In genomic region chr20:36084897-36085617, GRCh38 we compare ENCODE assay signal across 11 cellular contexts.
DNase-seq lines count a peak whose midpoint lies in the region; ATAC-seq and TF ChIP-seq lines count a peak whose summit lies in the region.
"Had no signal": no experiment of that assay in that cellular context is flagged by ENCODE, and none has a peak within 500 bp of the region (broad histone marks: within the 10 kb centered on the region; RNA-seq: fewer than 3 reads in every experiment).

No MANE protein-coding gene starts in this region.

- H3K79me2 ChIP-seq in fibroblast of lung (ENCODE audit: control insufficient read depth, insufficient read depth, low read length) = no peaks in the 10 kb centered on the region

- H3K36me3 ChIP-seq in fibroblast of lung (ENCODE audit: control insufficient read depth, insufficient read depth, low read length) = no peaks in the 10 kb centered on the region
- H3K36me3 ChIP-seq in skeletal muscle satellite cell (ENCODE audit: insufficient read depth, low read length) = no peaks in the 10 kb centered on the region
- H3K36me3 ChIP-seq: tibial nerve had no signal

- ATAC-seq in GM19351 (IDR thresholded peaks at IDR 0.05; ENCODE audit: unreplicated experiment) = no peak
- ATAC-seq: activated T-cell treated with anti-CD3 and anti-CD28 coated beads, Interleukin-2, amount 50 U/mL, for 4 hours had no signal

- no peak overlapping the region for H2AFZ ChIP-seq in fibroblast of lung (ENCODE audit: low read length)

- no peak overlapping the region for H3K9ac ChIP-seq in fibroblast of lung (ENCODE audit: insufficient read depth, low read length)
- no peak overlapping the region for H3K9ac ChIP-seq in skeletal muscle satellite cell (ENCODE audit: low read depth, low read length)

- TF ChIP-seq CTCF in fibroblast of lung (conservative IDR thresholded peaks at IDR 0.05 in 1 of 2, IDR thresholded peaks at IDR 0.05 in 1 of 2; ENCODE audit: low read depth in 1 of 2, low read length in 2 of 2) = no peak

- H4K20me1 ChIP-seq in fibroblast of lung (ENCODE audit: control insufficient read depth, extremely low read depth, insufficient read depth, low read length) = no peaks in the 10 kb centered on the region

- H3K27me3 ChIP-seq in fibroblast of lung (ENCODE audit: control insufficient read depth, insufficient read depth, low read length) = no peaks in the 10 kb centered on the region
- H3K27me3 ChIP-seq in skeletal muscle satellite cell (ENCODE audit: control insufficient read depth, insufficient read depth, low read length) = no peaks in the 10 kb centered on the region
- H3K27me3 ChIP-seq: tibial nerve had no signal

- H3K4me3 ChIP-seq in fibroblast of lung (replicated peaks in 1 of 4; ENCODE audit: control extremely low read depth in 1 of 4, insufficient read depth in 1 of 4, low read depth in 3 of 4, low read length in 4 of 4) (no peak overlapping the region), skeletal muscle satellite cell (ENCODE audit: low read length) (peak overlapping the region; percentile 34)
- H3K4me3 ChIP-seq: tibial nerve had no signal

- no peak overlapping the region for H3K4me2 ChIP-seq in fibroblast of lung (ENCODE audit: extremely low read depth, insufficient read depth, low read length)
- H3K4me2 ChIP-seq in skeletal muscle satellite cell (ENCODE audit: low read length) = peak overlapping the region; percentile 66

- peaks cover 6% of the 10 kb centered on the region for H3K4me1 ChIP-seq in fibroblast of lung (ENCODE audit: control insufficient read depth, extremely low read depth, insufficient read depth, low read length)
- H3K4me1 ChIP-seq in skeletal muscle satellite cell (ENCODE audit: control insufficient read depth, insufficient read depth, low read length) = peaks cover 33% of the 10 kb centered on the region

- peak; percentile 48 for DNase-seq in HK-2 (ENCODE audit: unreplicated experiment)
- DNase-seq in SKM-1 (lab: John Stamatoyannopoulos, UW; ENCODE audit: unreplicated experiment) = peak; percentile 78
- peak; percentile 55 to 58 for DNase-seq in fibroblast of lung (ENCODE audit: low read depth in 2 of 2)
- DNase-seq in stimulated activated CD4-positive, alpha-beta T cell treated with anti-CD3 and anti-CD28 coated beads, Interleukin-4, amount 100 ng/mL, for 24 hours = no peak
- DNase-seq in activated CD8-positive, alpha-beta memory T cell treated with anti-CD3 and anti-CD28 coated beads, Interleukin-2, amount 50 U/mL, for 4 hours = no peak
- DNase-seq in activated CD4-positive, alpha-beta T cell treated with anti-CD3 and anti-CD28 coated beads for 48 hours = no peak
- DNase-seq: activated T-cell treated with anti-CD3 and anti-CD28 coated beads, Interleukin-2, amount 50 U/mL, for 4 hours; NCI-H748 treated with DMSO at 0.1 percent for 48 hours had no signal

- no peaks in the 10 kb centered on the region for H3K9me3 ChIP-seq in fibroblast of lung (ENCODE audit: control insufficient read depth, insufficient read depth, low read depth, low read length)
- no peaks in the 10 kb centered on the region for H3K9me3 ChIP-seq in skeletal muscle satellite cell (replicated peaks; ENCODE audit: low read length)
- H3K9me3 ChIP-seq: tibial nerve had no signal

- no peak overlapping the region for H3K27ac ChIP-seq in fibroblast of lung (ENCODE audit: insufficient read depth, low read length)

Comparison
In these comparisons a context has a peak if more than half of its experiments do, and no peak if none do; other contexts are left out.
1. DNase-seq: peak in HK-2 (single experiment), SKM-1 (single experiment) and fibroblast of lung (2 of 2); none in stimulated activated CD4-positive, alpha-beta T cell treated with anti-CD3 and anti-CD28 coated beads, Interleukin-4, amount 100 ng/mL, for 24 hours (single experiment), activated CD8-positive, alpha-beta memory T cell treated with anti-CD3 and anti-CD28 coated beads, Interleukin-2, amount 50 U/mL, for 4 hours (single experiment) and activated CD4-positive, alpha-beta T cell treated with anti-CD3 and anti-CD28 coated beads for 48 hours (single experiment).